20 cellular contexts compared by ENCODE assay signal in genomic region chr4:80446248-80446647, GRCh38.
DNase-seq lines count a peak whose midpoint lies in the region; ATAC-seq and TF ChIP-seq lines count a peak whose summit lies in the region.
"Had no signal": no experiment of that assay in that cellular context is flagged by ENCODE, and none has a peak within 500 bp of the region (broad histone marks: within the 10 kb centered on the region; RNA-seq: fewer than 3 reads in every experiment).

No MANE protein-coding gene starts in this region.

- no TSS peak for BruUV-seq in A673 (replicated peaks; lab: Mats Ljungman, UMichigan)

- H3K27ac Mint-ChIP-seq in HFFc6 (peak overlapping the region; percentile 16), endodermal cell (no peak overlapping the region), natural killer cell (no peak overlapping the region)

- CTCF ChIA-PET in A673 (lab: Charles Lee): no interaction called here

- H3K4me1 Mint-ChIP-seq in HFFc6 (ENCODE audit: low read depth) (peaks cover 21% of the 10 kb centered on the region), endodermal cell (no peaks in the 10 kb centered on the region), natural killer cell (no peaks in the 10 kb centered on the region)

- no peak overlapping the region for H2BK5ac ChIP-seq in mesenchymal stem cell (ENCODE audit: low read depth, low read length, poor library complexity, severe bottlenecking)

- TF ChIP-seq CTCF in HFFc6 (IDR thresholded peaks at IDR 0.05): no peak
- no peak for TF ChIP-seq CTCF in endodermal cell (conservative IDR thresholded peaks at IDR 0.05)
- TF ChIP-seq CTCF in A673 (conservative IDR thresholded peaks at IDR 0.05; ENCODE audit: low read depth, low read length): no peak
- TF ChIP-seq CTCF in natural killer cell (IDR thresholded peaks at IDR 0.05): no peak

- H3K14ac ChIP-seq in mesenchymal stem cell (ENCODE audit: low read length in 2 of 2): no peak overlapping the region

- H3K4ac ChIP-seq in mesenchymal stem cell (ENCODE audit: low read depth in 1 of 2, low read length in 2 of 2): no peak overlapping the region

- H4K8ac ChIP-seq in mesenchymal stem cell (ENCODE audit: low read length): no peak overlapping the region

- H3K9me3 ChIP-seq in adipocyte (ENCODE audit: control insufficient read depth, low read length) (no peaks in the 10 kb centered on the region), mesenchymal stem cell (ENCODE audit: control insufficient read depth, low read length) (no peaks in the 10 kb centered on the region), endodermal cell (ENCODE audit: control insufficient read depth, low read length) (no peaks in the 10 kb centered on the region), A673 (ENCODE audit: low read depth, low read length, poor library complexity, severe bottlenecking) (no peaks in the 10 kb centered on the region)
- H3K9me3 ChIP-seq: BE2C, MG63, SJSA1 had no signal

- H3K9me3 Mint-ChIP-seq in HFFc6: peaks cover 26% of the 10 kb centered on the region
- H3K9me3 Mint-ChIP-seq in endodermal cell: peaks cover 18% of the 10 kb centered on the region
- peaks cover 6 to 11% of the 10 kb centered on the region in 2 donors for H3K9me3 Mint-ChIP-seq in natural killer cell

- H3K36me3 ChIP-seq in ACC112 (ENCODE audit: insufficient read depth, low read length) (no peaks in the 10 kb centered on the region), adipocyte (ENCODE audit: control insufficient read depth, insufficient read depth, low read length, severe bottlenecking) (no peaks in the 10 kb centered on the region), mesenchymal stem cell (ENCODE audit: control insufficient read depth in 1 of 2, insufficient read depth in 2 of 2, low read depth in 1 of 2, low read length in 2 of 2) (no peaks in the 10 kb centered on the region), endodermal cell (ENCODE audit: control insufficient read depth, insufficient read depth, low read length) (no peaks in the 10 kb centered on the region), A673 (ENCODE audit: insufficient read depth, low read length, poor library complexity, severe bottlenecking) (no peaks in the 10 kb centered on the region)
- H3K36me3 ChIP-seq: BE2C, MG63, SJSA1 had no signal

- H2BK15ac ChIP-seq in mesenchymal stem cell (ENCODE audit: low read depth, poor library complexity, severe bottlenecking): no peak overlapping the region

- H3K9ac ChIP-seq in adipocyte (ENCODE audit: low read length) (peak overlapping the region; percentile 46), mesenchymal stem cell (ENCODE audit: low read length) (no peak overlapping the region), endodermal cell (ENCODE audit: extremely low read depth, low read length, poor library complexity, severe bottlenecking) (no peak overlapping the region)

- 0 out of 2 replicates have a peak overlapping the region, but pooled peaks have one; percentile 4 for H3K27ac ChIP-seq in ACC112 (ENCODE audit: low read depth, low read length)
- peak overlapping the region; percentile 21 for H3K27ac ChIP-seq in mesenchymal stem cell (ENCODE audit: low read length, poor library complexity, severe bottlenecking)
- H3K27ac ChIP-seq in endodermal cell (ENCODE audit: low read depth, low read length): no peak overlapping the region
- no peak overlapping the region for H3K27ac ChIP-seq in A673 (ENCODE audit: low read depth, low read length, poor library complexity, severe bottlenecking)
- H3K27ac ChIP-seq: SJSA1 had no signal

- ATAC-seq in natural killer cell (no peak), GM21390 (IDR thresholded peaks at IDR 0.05; ENCODE audit: unreplicated experiment) (no peak)
- ATAC-seq: HCT116, Right ventricle myocardium inferior had no signal

- H2BK120ac ChIP-seq in mesenchymal stem cell (ENCODE audit: low read depth, low read length): no peak overlapping the region

- intact Hi-C loops in A673 (cut with micrococcal nuclease; ENCODE audit: unreplicated experiment): no loop called here
- intact Hi-C loops in natural killer cell (cut with micrococcal nuclease): no loop called here

- no peak overlapping the region for H3K18ac ChIP-seq in mesenchymal stem cell (ENCODE audit: low read depth in 1 of 2, low read length in 2 of 2)

- no peak overlapping the region for H3K23ac ChIP-seq in mesenchymal stem cell (ENCODE audit: low read length in 2 of 2)

- H3K4me2 ChIP-seq in mesenchymal stem cell (ENCODE audit: low read length, poor library complexity, severe bottlenecking): no peak overlapping the region

- DNase-seq in HFFc6 (no peak), adipocyte (ENCODE audit: low read depth) (peak; percentile 13), mesenchymal stem cell (no peak), endodermal cell (no peak), A673 (ENCODE audit: low spot score) (no peak), natural killer cell (no peak)
- DNase-seq: BE2C, DMS79, MG63, NCI-H1417, NCI-H1694 treated with DMSO at 0.1 percent for 48 hours, NCI-H2081 treated with DMSO at 0.1 percent for 48 hours, NCI-H510A, NCI-H748 treated with DMSO at 0.1 percent for 48 hours, T-helper 1 cell had no signal

- H2AFZ ChIP-seq in ACC112 (ENCODE audit: low read length, unreplicated experiment): peak overlapping the region; percentile 7
- no peak overlapping the region for H2AFZ ChIP-seq in mesenchymal stem cell (ENCODE audit: low read depth, low read length)

- H3K36me3 Mint-ChIP-seq in HFFc6 (ENCODE audit: low read depth) (peaks cover 22% of the 10 kb centered on the region), endodermal cell (ENCODE audit: low read depth) (no peaks in the 10 kb centered on the region), natural killer cell (peaks cover 13% of the 10 kb centered on the region)

- no peak overlapping the region for H2BK12ac ChIP-seq in mesenchymal stem cell (ENCODE audit: low read length in 2 of 2)

- H3K4me3 ChIP-seq in ACC112 (ENCODE audit: low read depth, low read length) (no peak overlapping the region), adipocyte (ENCODE audit: low read length) (peak overlapping the region; percentile 29), mesenchymal stem cell (ENCODE audit: insufficient read depth in 1 of 2, low read depth in 1 of 2, low read length in 2 of 2) (no peak overlapping the region), endodermal cell (ENCODE audit: low read length) (no peak overlapping the region), A673 (ENCODE audit: low read depth, low read length, poor library complexity, severe bottlenecking) (no peak overlapping the region)
- H3K4me3 ChIP-seq: MG63, SJSA1 had no signal

- H3K4me1 ChIP-seq in ACC112 (ENCODE audit: control insufficient read depth, insufficient read depth, low read length, unreplicated experiment) (peaks cover 10% of the 10 kb centered on the region), adipocyte (ENCODE audit: control insufficient read depth, insufficient read depth, low read length) (peaks cover 12% of the 10 kb centered on the region), mesenchymal stem cell (ENCODE audit: control insufficient read depth, insufficient read depth, low read depth, low read length) (no peaks in the 10 kb centered on the region), endodermal cell (ENCODE audit: control insufficient read depth, insufficient read depth, low read length) (no peaks in the 10 kb centered on the region), A673 (ENCODE audit: insufficient read depth, low read length, poor library complexity, severe bottlenecking) (no peaks in the 10 kb centered on the region)
- H3K4me1 ChIP-seq: BE2C, SJSA1 had no signal

- no peak overlapping the region for H4K91ac ChIP-seq in mesenchymal stem cell (ENCODE audit: low read length)

- H3K79me1 ChIP-seq in mesenchymal stem cell (replicated peaks; ENCODE audit: low read length, poor library complexity, severe bottlenecking): no peaks in the 10 kb centered on the region

- H3K4me3 Mint-ChIP-seq in HFFc6 (no peak overlapping the region), endodermal cell (no peak overlapping the region), natural killer cell (no peak overlapping the region)

- POLR2A ChIA-PET in A673 (lab: Charles Lee; ENCODE audit: low non-redundant PET): no interaction called here

- H3K27me3 Mint-ChIP-seq in HFFc6 (ENCODE audit: insufficient read depth) (no peaks in the 10 kb centered on the region; the same call in 1 of the 2 replicates), endodermal cell (ENCODE audit: insufficient read depth) (peaks cover 2% of the 10 kb centered on the region), natural killer cell (ENCODE audit: low read depth in 2 of 2) (no peaks in the 10 kb centered on the region)

- H3K79me2 ChIP-seq in ACC112 (ENCODE audit: control insufficient read depth, insufficient read depth, low read length, unreplicated experiment): no peaks in the 10 kb centered on the region

- H2AK5ac ChIP-seq in mesenchymal stem cell (ENCODE audit: low read length, severe bottlenecking): peak overlapping the region; percentile 61

- H3K27me3 ChIP-seq in ACC112 (ENCODE audit: insufficient read depth, low read length) (no peaks in the 10 kb centered on the region), adipocyte (replicated peaks; ENCODE audit: control insufficient read depth, insufficient read depth, low read length) (no peaks in the 10 kb centered on the region), mesenchymal stem cell (ENCODE audit: control insufficient read depth in 1 of 2, insufficient read depth in 1 of 2, low read length in 2 of 2) (no peaks in the 10 kb centered on the region), endodermal cell (ENCODE audit: control insufficient read depth, insufficient read depth, low read length, poor library complexity, severe bottlenecking) (no peaks in the 10 kb centered on the region), A673 (replicated peaks; ENCODE audit: insufficient read depth, low read depth, low read length, poor library complexity) (no peaks in the 10 kb centered on the region)
- H3K27me3 ChIP-seq: BE2C, MG63, SJSA1 had no signal

Comparison
In these comparisons a context has a peak if more than half of its experiments do, and no peak if none do; other contexts are left out.
1. H3K27ac ChIP-seq: peak in ACC112 (single experiment) and mesenchymal stem cell (single experiment); none in endodermal cell (single experiment) and A673 (single experiment).